Comparison of ENCODE assay signal across 1 cellular context in genomic region chr5:35869705-35870277, GRCh38.
TF ChIP-seq lines count a peak whose summit lies in the region.

No MANE protein-coding gene starts in this region.

TF ChIP-seq in GM12878, 131 proteins besides CTCF, POLR2A, EP300 and RAD21:
- no peak for TF ChIP-seq CEBPZ (IDR thresholded peaks at IDR 0.05; ENCODE audit: low read depth, low read length)
- no peak for TF ChIP-seq ZZZ3 (IDR thresholded peaks at IDR 0.05; ENCODE audit: control insufficient read depth, insufficient read length, low read depth)
- peak; percentile 66 to 69; a peak in 3 of 4 replicates for TF ChIP-seq IKZF2 (IDR thresholded peaks at IDR 0.05)
- TF ChIP-seq POLR2AphosphoS5 (IDR thresholded peaks at IDR 0.05; ENCODE audit: low read length) = no peak
- TF ChIP-seq JUND (IDR thresholded peaks at IDR 0.05; ENCODE audit: low read depth, low read length) = no peak
- no peak for TF ChIP-seq MLLT1 (IDR thresholded peaks at IDR 0.05)
- TF ChIP-seq MEF2A (IDR thresholded peaks at IDR 0.05; ENCODE audit: insufficient read depth, low read depth, low read length) = no peak
- TF ChIP-seq ZSCAN29 (IDR thresholded peaks at IDR 0.05) = no peak
- TF ChIP-seq IKZF1 (conservative IDR thresholded peaks at IDR 0.05) = peak; percentile 64
- no peak for TF ChIP-seq RELB (IDR thresholded peaks at IDR 0.05; ENCODE audit: low read depth)
- no peak for TF ChIP-seq CHD4 (IDR thresholded peaks at IDR 0.05)
- TF ChIP-seq MTA2 (IDR thresholded peaks at IDR 0.05; ENCODE audit: low read depth) = 0 out of 2 replicates have a peak, but pooled peaks have one; percentile 27
- no peak for TF ChIP-seq CHD2 (IDR thresholded peaks at IDR 0.05; ENCODE audit: borderline replicate concordance, low read depth, low read length)
- no peak for TF ChIP-seq NBN (IDR thresholded peaks at IDR 0.05)
- no peak for TF ChIP-seq CUX1 (IDR thresholded peaks at IDR 0.05; ENCODE audit: insufficient replicate concordance, low read depth, low read length)
- TF ChIP-seq RB1 (IDR thresholded peaks at IDR 0.05; ENCODE audit: borderline replicate concordance) = no peak
- TF ChIP-seq ZNF687 (IDR thresholded peaks at IDR 0.05) = peak; percentile 78; the same call in 1 of the 2 replicates
- no peak for TF ChIP-seq STAT3 (IDR thresholded peaks at IDR 0.05; ENCODE audit: low read depth, low read length)
- TF ChIP-seq ESRRA (IDR thresholded peaks at IDR 0.05; ENCODE audit: low read length) = no peak
- TF ChIP-seq ATF7 (IDR thresholded peaks at IDR 0.05; ENCODE audit: low read depth) = no peak
- no peak for TF ChIP-seq ZBTB40 (IDR thresholded peaks at IDR 0.05; ENCODE audit: borderline replicate concordance)
- no peak for TF ChIP-seq GABPA (IDR thresholded peaks at IDR 0.05; ENCODE audit: low read depth)
- no peak for TF ChIP-seq KDM1A (IDR thresholded peaks at IDR 0.05; ENCODE audit: borderline replicate concordance)
- 0 out of 2 replicates have a peak, but pooled peaks have one; percentile 42 for TF ChIP-seq EED (IDR thresholded peaks at IDR 0.05; ENCODE audit: low read depth)
